8 cellular contexts compared by ENCODE assay signal in the genomic region with DNA sequence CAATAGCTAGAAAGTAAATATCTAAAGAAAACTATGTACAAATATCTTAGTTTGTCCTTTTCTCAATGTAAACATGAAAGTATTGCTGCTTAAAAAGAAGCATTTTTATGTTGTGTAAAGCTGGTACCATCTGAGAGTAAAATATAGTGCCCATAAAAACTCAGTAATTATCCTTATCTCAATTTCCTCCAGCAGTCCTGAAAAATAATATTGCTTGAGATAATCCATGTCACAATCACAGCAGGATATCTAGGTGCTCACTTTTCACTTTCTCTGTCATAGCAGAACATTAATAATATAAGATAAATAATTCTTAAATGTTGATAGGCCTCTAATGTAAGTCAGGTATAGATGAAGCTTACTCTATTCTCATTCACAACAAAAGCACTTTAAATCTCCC.
"Had no signal": no experiment of that assay in that cellular context is flagged by ENCODE, and none has a peak within 500 bp of the region (broad histone marks: within the 10 kb centered on the region; RNA-seq: fewer than 3 reads in every experiment).

No MANE protein-coding gene starts in this region.

- H2AFZ ChIP-seq: GM23248, GM23338 had no signal

- H3K36me3 ChIP-seq: HAP-1 had no signal

- H3K4me3 ChIP-seq: GM23248, GM23338, HAP-1 had no signal

- H3K4me2 ChIP-seq: GM23338 had no signal

- H3K27ac ChIP-seq: GM23248 had no signal

- H3K9ac ChIP-seq: GM23248 had no signal

- H3K9me3 ChIP-seq: HAP-1 had no signal

- H3K4me1 ChIP-seq: HAP-1 had no signal

- DNase-seq: GM23248, GOT3, H7, H9, HCEC 1CT, HFFc6 had no signal
